Comparison of ENCODE assay signal across 8 cellular contexts in the genomic region with DNA sequence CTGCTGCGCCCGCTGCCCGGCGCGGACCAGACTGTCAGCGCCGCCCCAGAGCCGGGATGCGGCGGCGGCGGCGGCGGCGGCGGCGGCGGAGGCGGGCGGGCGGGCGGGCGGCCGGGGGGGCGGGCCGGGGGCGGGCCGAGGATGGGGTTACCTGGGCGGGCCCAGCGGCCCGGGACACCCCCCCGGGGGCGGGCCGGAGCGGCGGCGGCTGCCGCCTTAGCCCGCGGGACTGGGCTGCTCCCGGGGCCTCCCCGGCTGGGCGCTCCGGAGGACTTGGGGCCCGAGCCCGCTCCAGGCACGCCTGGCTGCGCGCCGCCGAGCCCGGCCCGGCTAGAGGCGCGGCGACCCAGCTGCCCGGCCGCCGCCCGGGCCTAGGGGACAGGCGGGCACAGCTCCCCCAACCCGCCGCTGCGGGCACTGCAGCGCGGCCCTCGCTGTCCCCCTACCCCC. TPM values are rescaled to one million over a fixed set of nuclear protein-coding genes. Genes with fewer than 3 reads are reported as not detected.
DNase-seq lines count a peak whose midpoint lies in the region; ATAC-seq and TF ChIP-seq lines count a peak whose summit lies in the region.

A gene (minus strand): TSS at position 33 of the 450 bp plus-strand sequence. CDS start 175 bp downstream, outside the sequence.

- TF ChIP-seq CTCF in GM10266 (IDR thresholded peaks at IDR 0.05; ENCODE audit: control insufficient read depth, insufficient read depth, low read depth, missing control alignments) (peak; percentile 9), Peyer's patch (IDR thresholded peaks at IDR 0.05) (peak in 2 of 6 experiments; percentile 5 to 9), breast epithelium (IDR thresholded peaks at IDR 0.05) (no peak)

- DNase-seq in A172 (ENCODE audit: low spot score) = peak; percentile 7
- DNase-seq in GM10266 (ENCODE audit: extremely low spot score) = peak; percentile 93
- peak in 2 of 3 donors; percentile 56 to 68 for DNase-seq in Peyer's patch
- no peak for DNase-seq in breast epithelium (ENCODE audit: low spot score in 2 of 2)
- DNase-seq in left colon = peak in 1 of 2 donors; percentile 39
- DNase-seq in stromal cell of bone marrow (ENCODE audit: low read depth) = peak; percentile 6
- DNase-seq in NCI-H1048 (lab: John Stamatoyannopoulos, UW) = no peak
- DNase-seq in GOT3 (lab: John Stamatoyannopoulos, UW) = no peak

- H3K27me3 ChIP-seq in Peyer's patch (no peaks in the 10 kb centered on the region), breast epithelium (no peaks in the 10 kb centered on the region)

- ATAC-seq in left colon = peak; percentile 73

- TF ChIP-seq POLR2A in Peyer's patch (IDR thresholded peaks at IDR 0.05) (no peak), breast epithelium (IDR thresholded peaks at IDR 0.05) (no peak)

- H3K4me1 ChIP-seq in Peyer's patch (peaks cover 0 to 18% (median 7%) of the 10 kb centered on the region in 4 donors), breast epithelium (peaks cover 0 to 14% of the 10 kb centered on the region in 2 donors)

- H3K27ac ChIP-seq in Peyer's patch = peak within 1 kb of the TSS in 3 of 4 donors; percentile 42 to 71 (median 58)
- H3K27ac ChIP-seq in breast epithelium = peak within 1 kb of the TSS; percentile 36 to 62

- H3K4me3 ChIP-seq in Peyer's patch = peak within 1 kb of the TSS; percentile 30 to 69 (median 58)
- peak within 1 kb of the TSS; percentile 34 to 80 (median 60) for H3K4me3 ChIP-seq in breast epithelium

- H3K9me3 ChIP-seq in Peyer's patch (no peaks in the 10 kb centered on the region), breast epithelium (no peaks in the 10 kb centered on the region)

- H3K36me3 ChIP-seq in Peyer's patch (no peaks in the 10 kb centered on the region), breast epithelium (no peaks in the 10 kb centered on the region)

- intact Hi-C loops in breast epithelium (cut with DNase I; ENCODE audit: low total_unique reads) = no loop called here
- intact Hi-C loops in left colon (cut with DNase I, micrococcal nuclease) = no loop called here

RNA-seq across cellular contexts. Expression of the gene that starts here (rescaled TPM):
- total RNA-seq in A172 (2014; rRNA removed; shearing (Covaris generic)) = 0.03 TPM in 1 of 2 replicates, not detected in the other
- total RNA-seq in Peyer's patch (1 to 10 TPM; 1.4 to 5.0 (median 2.5) TPM), breast epithelium (1 to 10 TPM in 2 of 3 donors, not detected in 1; 1.6 to 3.1 TPM), left colon (1 to 10 TPM; 2.5 to 3.1 TPM)

Comparison
In these comparisons a context has a peak if more than half of its experiments do, and no peak if none do; other contexts are left out.
1. Peak in DNase-seq in A172; RNA of the gene not detected or under 1 TPM.
2. DNase-seq: peak in GM10266 (single experiment), Peyer's patch (2 of 3) and stromal cell of bone marrow (single experiment); none in breast epithelium (0 of 2), NCI-H1048 (single experiment) and GOT3 (single experiment).